Comparison of ENCODE assay signal across 8 cellular contexts in the genomic region with DNA sequence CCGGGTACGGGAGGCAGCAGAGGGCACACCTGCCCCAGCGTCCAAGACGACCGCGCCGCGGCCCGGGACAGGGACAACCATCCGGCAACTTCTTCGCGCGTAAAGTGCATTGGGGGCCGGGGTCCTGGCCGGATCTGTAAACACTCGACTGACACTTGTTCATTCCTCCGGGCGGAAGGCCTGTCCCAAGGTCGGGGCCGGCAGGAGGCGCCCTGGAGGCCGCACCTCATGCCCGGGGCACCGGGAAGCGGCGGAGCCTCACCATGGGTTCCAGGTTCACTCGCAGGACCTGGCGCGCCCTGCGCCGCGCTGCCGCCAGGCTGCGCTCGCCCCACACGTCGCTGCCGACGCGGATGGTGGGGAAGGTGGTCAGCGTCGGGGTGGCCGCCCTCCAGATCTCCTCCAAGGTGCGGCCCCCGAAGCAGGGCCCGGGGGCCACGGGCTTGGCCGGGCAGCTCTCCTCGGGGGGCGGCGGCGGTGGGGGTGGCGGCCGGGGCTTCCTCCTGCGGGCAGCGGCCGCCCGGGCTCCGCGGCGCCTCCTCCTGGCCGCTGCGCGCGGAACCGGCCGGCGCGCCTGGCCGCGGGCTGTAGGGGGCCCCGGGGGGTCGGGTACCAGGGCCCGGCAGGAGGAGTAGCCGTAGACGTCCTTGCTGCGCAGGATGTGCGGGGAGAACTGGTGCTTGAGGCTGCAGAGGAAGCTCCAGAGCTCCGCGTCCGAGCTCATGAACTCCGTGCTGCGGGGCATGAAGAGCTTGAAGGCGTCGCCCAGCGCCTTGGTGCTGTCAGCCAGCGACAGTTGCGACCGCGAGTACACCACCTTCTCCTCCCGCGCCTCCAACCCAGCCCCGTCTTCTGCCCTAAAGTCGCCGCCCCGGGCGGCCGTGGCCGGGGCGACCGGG. TPM values are rescaled to one million over a fixed set of nuclear protein-coding genes. Genes with fewer than 3 reads are reported as not detected.
DNase-seq lines count a peak whose midpoint lies in the region; ATAC-seq, FAIRE-seq and TF ChIP-seq lines count a peak whose summit lies in the region.

No MANE protein-coding gene starts in this region.

- H3K79me1 ChIP-seq in H1 (ENCODE audit: low read depth, low read length) = no peaks in the 10 kb centered on the region

- H2BK5ac ChIP-seq in H1 (ENCODE audit: low read depth, low read length) = 0 out of 2 replicates have a peak overlapping the region, but pooled peaks have one; percentile 37

- no peak overlapping the region for H2BK20ac ChIP-seq in H1 (ENCODE audit: low read length)

- peak; percentile 52 for TF ChIP-seq POLR2A in GM18951 (IDR thresholded peaks at IDR 0.05; ENCODE audit: extremely low read depth, insufficient read depth, insufficient read length)
- peak; percentile 62 to 67 for TF ChIP-seq POLR2A in H1 (IDR thresholded peaks at IDR 0.05; ENCODE audit: control extremely low read depth in 1 of 2, low read depth in 2 of 2, low read length in 2 of 2)

- peak overlapping the region; percentile 84; the same call in 1 of the 2 replicates for H3K18ac ChIP-seq in H1 (ENCODE audit: extremely low read depth, low read length)

- peak; percentile 85 to 92 (median 86) for TF ChIP-seq CTCF in H1 (IDR thresholded peaks at IDR 0.05; ENCODE audit: control extremely low read depth in 1 of 3, insufficient read depth in 1 of 3, low read depth in 1 of 3, low read length in 3 of 3)

- no peaks in the 10 kb centered on the region for H4K20me1 ChIP-seq in BLaER1
- no peaks in the 10 kb centered on the region for H4K20me1 ChIP-seq in H1 (replicated peaks in 1 of 2; ENCODE audit: control insufficient read depth in 1 of 2, insufficient read depth in 2 of 2, low read length in 2 of 2)

- no peak for FAIRE-seq in H1 (lab: Jason Lieb, UNC)

- TF ChIP-seq RAD21 in H1 (IDR thresholded peaks at IDR 0.05 in 1 of 2, conservative IDR thresholded peaks at IDR 0.05 in 1 of 2; ENCODE audit: low read depth in 2 of 2, low read length in 2 of 2) = peak; percentile 73 to 77

- no peaks in the 10 kb centered on the region for H3K9me3 ChIP-seq in BLaER1
- no peaks in the 10 kb centered on the region for H3K9me3 ChIP-seq in H1 (ENCODE audit: insufficient read depth in 2 of 2, low read depth in 1 of 2, low read length in 1 of 2)

- peak in 1 of 2 experiments; percentile 57; a peak in 1 of 3 replicates for TF ChIP-seq EP300 in H1 (IDR thresholded peaks at IDR 0.05; ENCODE audit: borderline replicate concordance in 1 of 2, low read depth in 2 of 2, low read length in 2 of 2)

- peaks cover 6% of the 10 kb centered on the region; the same call in 1 of the 2 replicates for H3K23me2 ChIP-seq in H1 (ENCODE audit: low read depth, low read length)

- H3K4me2 ChIP-seq in BLaER1 (peak overlapping the region; percentile 91), H1 (ENCODE audit: insufficient read depth in 1 of 2, low read depth in 2 of 2, low read length in 2 of 2) (peak overlapping the region; percentile 79 to 92)

- no peaks in the 10 kb centered on the region for H3K79me2 ChIP-seq in H1 (ENCODE audit: control insufficient read depth in 1 of 2, insufficient read depth in 2 of 2, low read length in 2 of 2)

- H2BK15ac ChIP-seq in H1 (ENCODE audit: low read length) = no peak overlapping the region

- peak overlapping the region; percentile 97 for H3K4ac ChIP-seq in H1 (replicated peaks; ENCODE audit: insufficient read length, low read depth, low read length)

- H3K4me3 ChIP-seq in BLaER1 (peak overlapping the region; percentile 91), H1 (ENCODE audit: extremely low read depth in 1 of 4, insufficient read depth in 2 of 4, low read depth in 3 of 4, low read length in 4 of 4) (peak overlapping the region; percentile 67 to 92 (median 80))

- no peak overlapping the region for H2AK5ac ChIP-seq in H1 (ENCODE audit: low read depth, low read length)

- peak overlapping the region; percentile 92 for H3K9ac ChIP-seq in BLaER1
- H3K9ac ChIP-seq in H1 (replicated peaks in 1 of 4; ENCODE audit: extremely low read depth in 1 of 4, low read depth in 3 of 4, low read length in 3 of 4) = peak overlapping the region; percentile 63 to 87 (median 78)

- in situ Hi-C loops in GM18951 (cut with MboI; ENCODE audit: low sequenced_read_pairs, unreplicated experiment) = no loop called here

- POLR2A ChIA-PET in H1 (lab: Charles Lee; ENCODE audit: partially characterized antibody) = interaction anchor here (0.9 to 1.5 kb wide), 3 partner anchors 77 to 483 kb away, joined by 3 to 4 read pairs (median 3); no protein-coding TSS in a partner anchor

- H3K56ac ChIP-seq in H1 (replicated peaks; ENCODE audit: insufficient read length, low read depth, low read length) = peak overlapping the region; percentile 95

- H3K27ac ChIP-seq in BLaER1 (peak overlapping the region; percentile 93), H1 (ENCODE audit: low read depth, low read length) (peak overlapping the region; percentile 87)

- 1% methylated on average over 50 of the region's 101 CpGs; no CpG with 5 or more reads in 1 of the 2 experiments for WGBS in H1 (ENCODE audit: extremely low coverage in 1 of 2, insufficient coverage in 1 of 2, insufficient read length in 1 of 2, insufficient replicate concordance in 2 of 2, low coverage in 1 of 2, low lambda C conversion rate in 2 of 2, missing lambda C conversion rate in 1 of 2), 2 experiments

- H3K4me1 ChIP-seq in BLaER1 (peaks cover 27% of the 10 kb centered on the region), H1 (replicated peaks in 1 of 4; ENCODE audit: control insufficient read depth in 3 of 4, insufficient read depth in 4 of 4, low read length in 3 of 4) (no peaks in the 10 kb centered on the region)

- H3K27me3 ChIP-seq in BLaER1 = no peaks in the 10 kb centered on the region
- no peaks in the 10 kb centered on the region for H3K27me3 ChIP-seq in H1 (replicated peaks in 1 of 4; ENCODE audit: control insufficient read depth in 3 of 4, extremely low read depth in 1 of 4, insufficient read depth in 3 of 4, low read length in 3 of 4)

- peak overlapping the region; percentile 97; the same call in 1 of the 2 replicates for H2AFZ ChIP-seq in H1 (ENCODE audit: low read length)

- H4K91ac ChIP-seq in H1 (replicated peaks; ENCODE audit: insufficient read length, low read length) = peak overlapping the region; percentile 79

- peak overlapping the region; percentile 95 for H4K8ac ChIP-seq in H1 (ENCODE audit: extremely low read depth, insufficient read depth, low read length)

- no peak overlapping the region for H3K14ac ChIP-seq in H1 (ENCODE audit: insufficient read length)

- H3K36me3 ChIP-seq in BLaER1 (no peaks in the 10 kb centered on the region), H1 (ENCODE audit: control insufficient read depth in 2 of 4, insufficient read depth in 4 of 4, low read length in 3 of 4) (no peaks in the 10 kb centered on the region)

- CTCF ChIA-PET in H1 (lab: Charles Lee; ENCODE audit: partially characterized antibody) = interaction anchor here (0.6 to 4.1 kb wide), 20 partner anchors 26 to 483 kb away, joined by 3 to 27 read pairs (median 4); no protein-coding TSS in a partner anchor

- no peak overlapping the region for H2BK12ac ChIP-seq in H1 (ENCODE audit: low read depth, low read length)

- H2BK120ac ChIP-seq in H1 (replicated peaks; ENCODE audit: low read depth, low read length) = no peak overlapping the region

- peak; percentile 73 for DNase-seq in NCI-H526 treated with DMSO at 0.1 percent for 48 hours (lab: John Stamatoyannopoulos, UW)
- peak; percentile 38 to 61 for DNase-seq in activated CD8-positive, alpha-beta memory T cell treated with anti-CD3 and anti-CD28 coated beads for 1 hour (ENCODE audit: extremely low read depth in 1 of 2, low read depth in 1 of 2)
- peak; percentile 76 to 92 for DNase-seq in H1 (ENCODE audit: low read depth in 1 of 2, low spot score in 2 of 2)
- peak; percentile 93 for DNase-seq in mesenteric fat pad (ENCODE audit: low spot score)
- peak; percentile 78 for DNase-seq in stimulated activated CD8-positive, alpha-beta memory T cell treated with anti-CD3 and anti-CD28 coated beads, Interleukin-15, amount 100 ng/mL, for 48 hours (ENCODE audit: low read depth in 2 of 2)

- H3K23ac ChIP-seq in H1 (ENCODE audit: insufficient read length) = no peak overlapping the region

- H4K5ac ChIP-seq in H1 (ENCODE audit: insufficient read length, low read depth, low read length) = peak overlapping the region; percentile 81

- ATAC-seq in HG03175 (IDR thresholded peaks at IDR 0.05; ENCODE audit: unreplicated experiment) = peak; percentile 68

TF ChIP-seq in H1, 55 proteins besides CTCF, POLR2A, EP300 and RAD21 (continues in another document):
- peak; percentile 55; the same call in 1 of the 2 replicates for TF ChIP-seq YY1 (IDR thresholded peaks at IDR 0.05; ENCODE audit: low read depth, low read length)
- TF ChIP-seq JUND (IDR thresholded peaks at IDR 0.05; ENCODE audit: low read length) = no peak; the same call in 1 of the 2 replicates
- no peak for TF ChIP-seq SP1 (IDR thresholded peaks at IDR 0.05; ENCODE audit: low read depth, low read length)
- TF ChIP-seq, protein P1, sequence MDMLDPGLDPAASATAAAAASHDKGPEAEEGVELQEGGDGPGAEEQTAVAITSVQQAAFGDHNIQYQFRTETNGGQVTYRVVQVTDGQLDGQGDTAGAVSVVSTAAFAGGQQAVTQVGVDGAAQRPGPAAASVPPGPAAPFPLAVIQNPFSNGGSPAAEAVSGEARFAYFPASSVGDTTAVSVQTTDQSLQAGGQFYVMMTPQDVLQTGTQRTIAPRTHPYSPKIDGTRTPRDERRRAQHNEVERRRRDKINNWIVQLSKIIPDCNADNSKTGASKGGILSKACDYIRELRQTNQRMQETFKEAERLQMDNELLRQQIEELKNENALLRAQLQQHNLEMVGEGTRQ (IDR thresholded peaks at IDR 0.05; ENCODE audit: low read length) = no peak
- 0 out of 4 replicates have a peak, but pooled peaks of 1 of the 2 experiments have one; percentile 47 for TF ChIP-seq SIN3A (conservative IDR thresholded peaks at IDR 0.05 in 1 of 2, IDR thresholded peaks at IDR 0.05 in 1 of 2; ENCODE audit: low read depth in 1 of 2, low read length in 2 of 2)
- no peak for TF ChIP-seq CHD2 (IDR thresholded peaks at IDR 0.05; ENCODE audit: low read length)
- TF ChIP-seq TAF7 (optimal IDR thresholded peaks at IDR 0.05; ENCODE audit: borderline replicate concordance, low read depth, low read length) = peak; percentile 21
- no peak for TF ChIP-seq EZH2 (IDR thresholded peaks at IDR 0.05; ENCODE audit: low read depth, low read length, severe bottlenecking)
- TF ChIP-seq FOSL1 (IDR thresholded peaks at IDR 0.05; ENCODE audit: insufficient read depth, low read depth, low read length) = no peak

RNA-seq across cellular contexts. Expression of a gene that starts 0.7 kb away (rescaled TPM):
- total RNA-seq in H1 (2021; fragmentation: NEBNext Ultra II Directional; extraction: Animal tissue kit (Norgen Biotek cat#: 25700)) = 15.8 and 16.7 TPM in 2 replicates
- polyA plus RNA-seq in H1 (2011; rRNA removed) = 12.5 and 15.2 TPM in 2 replicates
- polyA plus RNA-seq in H1 (2011; cell fraction: cytosol; rRNA removed) = 11.0 TPM
- 8.6 TPM for polyA plus RNA-seq in H1 (2011; cell fraction: nucleus; rRNA removed)
- 10.1 to 13.5 TPM (median 11.7 TPM) in 4 replicates for polyA plus RNA-seq in H1 (2012, experiment 1 of 2)
- polyA plus RNA-seq in H1 (2012, experiment 2 of 2) = 14.4 TPM
- polyA plus RNA-seq in H1 (2013, experiment 1 of 2) = 8.1 TPM
- 8.7 TPM for polyA plus RNA-seq in H1 (2013, experiment 2 of 2)
- polyA minus RNA-seq in H1 (2011; rRNA and poly(A)+ RNA removed) = 1.5 and 2.8 TPM in 2 replicates
- polyA minus RNA-seq in H1 (2011; cell fraction: cytosol; rRNA and poly(A)+ RNA removed) = 7.0 TPM
- 10.2 TPM for polyA minus RNA-seq in H1 (2011; cell fraction: nucleus; rRNA and poly(A)+ RNA removed)
- 122 TPM for total RNA-seq in mesenteric fat pad

Comparison
In these comparisons a context has a peak if more than half of its experiments do, and no peak if none do; other contexts are left out.
1. Peak in every context shown above with its lines: DNase-seq, ATAC-seq, H3K4me3 ChIP-seq and H3K27ac ChIP-seq.